In the genomic region with DNA sequence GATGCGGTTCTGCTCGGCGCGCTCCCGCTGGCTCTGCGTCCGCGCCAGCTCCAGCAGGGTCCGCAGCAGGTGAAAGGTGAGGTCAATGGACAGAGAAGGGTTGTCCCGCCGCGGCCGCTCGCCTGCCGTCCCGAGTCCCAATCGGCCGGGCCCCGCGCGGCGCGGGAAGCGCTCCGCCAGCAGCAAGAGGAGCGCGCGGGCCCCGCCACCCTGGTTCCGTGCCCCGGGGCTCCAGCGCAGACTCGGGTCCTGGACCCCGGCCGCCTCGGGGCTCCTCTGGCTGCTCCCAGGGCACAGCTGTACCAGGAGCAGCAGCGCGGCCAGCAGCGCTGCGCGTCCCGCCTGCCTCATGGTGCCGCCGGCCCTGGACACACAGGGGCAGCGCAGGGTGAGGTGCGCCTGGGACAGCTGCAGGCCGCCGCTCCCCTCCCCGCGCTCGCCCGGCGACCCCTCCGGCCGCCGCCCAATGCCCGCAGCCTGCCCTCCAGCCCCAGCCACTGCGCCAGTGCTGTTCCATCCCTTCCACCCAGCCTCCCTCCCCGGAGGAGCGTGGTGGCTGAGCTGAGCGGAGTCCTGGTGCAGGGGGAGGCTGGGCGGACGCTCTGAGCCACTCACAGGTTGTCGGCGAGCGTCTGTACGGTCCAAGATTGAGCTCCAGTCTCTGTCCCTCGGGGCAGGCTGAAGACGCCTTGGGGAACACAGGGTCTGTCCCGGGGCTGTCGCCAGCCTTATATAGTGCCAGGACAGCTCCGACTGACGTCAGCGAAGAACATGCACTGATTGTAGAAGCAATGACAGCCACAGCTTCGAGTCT, we compare ENCODE assay signal across 9 cellular contexts. TPM values are rescaled to one million over a fixed set of nuclear protein-coding genes. Genes with fewer than 3 reads are reported as not detected.
DNase-seq lines count a peak whose midpoint lies in the region; ATAC-seq, FAIRE-seq and TF ChIP-seq lines count a peak whose summit lies in the region.
"Had no signal": no experiment of that assay in that cellular context is flagged by ENCODE, and none has a peak within 500 bp of the region (broad histone marks: within the 10 kb centered on the region; RNA-seq: fewer than 3 reads in every experiment).

No MANE protein-coding gene starts in this region.

- DNase-seq in astrocyte of the hippocampus (ENCODE audit: low read depth, low spot score) (peak; percentile 27), HepG2 (ENCODE audit: low spot score) (no peak), NCI-H1930 (lab: John Stamatoyannopoulos, UW) (no peak), Karpas-422 (no peak), PC-3 (no peak)
- DNase-seq: activated CD8-positive, alpha-beta T cell treated with anti-CD3 and anti-CD28 coated beads, Interleukin-2, amount 10 ng/mL, durations not matched to agents 7 days and 5 days; CD4-positive, alpha-beta T cell had no signal

- H3K9me2 ChIP-seq in Karpas-422 (replicated peaks; ENCODE audit: insufficient read depth, low read length): no peaks in the 10 kb centered on the region
- no peaks in the 10 kb centered on the region for H3K9me2 ChIP-seq in PC-3 (replicated peaks; ENCODE audit: low read length)

- no peak overlapping the region for H2AFZ ChIP-seq in HepG2 (ENCODE audit: low read length)
- H2AFZ ChIP-seq in Karpas-422 (ENCODE audit: low read length): no peak overlapping the region
- H2AFZ ChIP-seq in PC-3 (ENCODE audit: low read length): no peak overlapping the region

- no peak overlapping the region for H3K27ac ChIP-seq in HepG2 (ENCODE audit: extremely low read length, insufficient read depth, low read length)
- no peak overlapping the region for H3K27ac ChIP-seq in Karpas-422 (ENCODE audit: low read length)
- no peak overlapping the region for H3K27ac ChIP-seq in PC-3 (ENCODE audit: low read length)

- H3K27me3 ChIP-seq in HepG2 (ENCODE audit: control insufficient read depth in 1 of 2, insufficient read depth in 2 of 2, low read length in 2 of 2) (peaks cover 0 to 5% of the 10 kb centered on the region in 2 experiments; a peak in 2 of 5 replicates), Karpas-422 (ENCODE audit: low read length) (no peaks in the 10 kb centered on the region), PC-3 (ENCODE audit: low read length) (no peaks in the 10 kb centered on the region)

- POLR2A ChIA-PET in HepG2 (lab: Yijun Ruan, JAX) (interaction anchor here (1.7 kb wide), 1 partner anchor 10 kb away, joined by 3 read pairs; no protein-coding TSS in a partner anchor), PC-3 (lab: Charles Lee; ENCODE audit: unreplicated experiment) (no interaction called here)

- no peak for FAIRE-seq in HepG2 (lab: Jason Lieb, UNC)

- H4K20me1 ChIP-seq in HepG2 (ENCODE audit: insufficient read depth, low read length): no peaks in the 10 kb centered on the region
- H4K20me1 ChIP-seq in Karpas-422 (ENCODE audit: insufficient read depth, low read depth, low read length): no peaks in the 10 kb centered on the region
- no peaks in the 10 kb centered on the region for H4K20me1 ChIP-seq in PC-3 (ENCODE audit: low read length)

- H3K9ac ChIP-seq in ES-I3 (ENCODE audit: low read depth, low read length) (peak overlapping the region; percentile 34; the same call in 1 of the 2 replicates), HepG2 (ENCODE audit: insufficient read depth, low read depth, low read length) (no peak overlapping the region), Karpas-422 (ENCODE audit: low read length) (no peak overlapping the region), PC-3 (ENCODE audit: low read length) (no peak overlapping the region)

- in situ Hi-C loops in HepG2 (cut with HindIII; ENCODE audit: extremely low pct_ligation_motif_present, low pct_unique_long_range_greater_than_20kb): no loop called here

- TF ChIP-seq RAD21 in HepG2 (CRISPR knock-in tag; IDR thresholded peaks at IDR 0.05): no peak

- no peak for TF ChIP-seq POLR2A in HepG2 (IDR thresholded peaks at IDR 0.05; ENCODE audit: insufficient read depth in 1 of 2, low read depth in 2 of 2, low read length in 2 of 2)

- H3K36me3 ChIP-seq in ES-I3 (ENCODE audit: insufficient read depth, low read length) (no peaks in the 10 kb centered on the region), HepG2 (replicated peaks in 1 of 2; ENCODE audit: control insufficient read depth in 1 of 2, insufficient read depth in 2 of 2, low read length in 2 of 2) (peaks cover 0 to 2% of the 10 kb centered on the region in 2 experiments; a peak in 2 of 5 replicates), Karpas-422 (ENCODE audit: insufficient read depth, low read length) (no peaks in the 10 kb centered on the region), PC-3 (ENCODE audit: low read depth, low read length) (no peaks in the 10 kb centered on the region)

- BruUV-seq in HepG2 (replicated peaks; lab: Mats Ljungman, UMichigan) (no TSS peak), PC-3 (replicated peaks; lab: Mats Ljungman, UMichigan) (no TSS peak)

- TF ChIP-seq EP300 in HepG2 (IDR thresholded peaks at IDR 0.05; ENCODE audit: low read depth in 2 of 2, low read length in 2 of 2): no peak
- no peak for TF ChIP-seq EP300 in HepG2 (CRISPR knock-in tag; IDR thresholded peaks at IDR 0.05; ENCODE audit: borderline replicate concordance)

- 98% methylated on average over 65 of the region's 75 CpGs for WGBS in HepG2 (ENCODE audit: low lambda C conversion rate)

- no peak overlapping the region for H3K4me3 ChIP-seq in HepG2 (replicated peaks in 1 of 3; ENCODE audit: insufficient read depth in 1 of 3, low read depth in 2 of 3, low read length in 3 of 3)
- H3K4me3 ChIP-seq in Karpas-422 (ENCODE audit: low read length): no peak overlapping the region
- no peak overlapping the region for H3K4me3 ChIP-seq in PC-3 (ENCODE audit: low read length)

- no peak for ATAC-seq in HepG2
- ATAC-seq in PC-3: no peak

- intact Hi-C loops in HepG2 (cut with micrococcal nuclease; ENCODE audit: unreplicated experiment) (no loop called here), PC-3 (cut with micrococcal nuclease) (no loop called here)

- CTCF ChIA-PET in HepG2 (lab: Yijun Ruan, JAX; ENCODE audit: low intra/inter-chr PET ratio, low total read pairs): no interaction called here
- CTCF ChIA-PET in PC-3 (lab: Charles Lee): no interaction called here

- TF ChIP-seq CTCF in HepG2 (CRISPR knock-in tag; IDR thresholded peaks at IDR 0.05) (no peak), PC-3 (conservative IDR thresholded peaks at IDR 0.05; ENCODE audit: low read depth, low read length) (no peak)

- H3F3A ChIP-seq in PC-3 (ENCODE audit: low read length, unreplicated experiment): no peaks in the 10 kb centered on the region

- H3K4me2 ChIP-seq in HepG2 (ENCODE audit: low read depth, low read length) (no peak overlapping the region), Karpas-422 (ENCODE audit: low read depth, low read length, poor library complexity, severe bottlenecking) (no peak overlapping the region), PC-3 (ENCODE audit: low read length) (no peak overlapping the region)

- H3K4me1 ChIP-seq in ES-I3 (ENCODE audit: insufficient read depth, low read length) (no peaks in the 10 kb centered on the region; the same call in 1 of the 2 replicates), HepG2 (ENCODE audit: insufficient read depth, low read length) (peaks cover 26% of the 10 kb centered on the region), Karpas-422 (ENCODE audit: low read length) (peaks cover 9% of the 10 kb centered on the region), PC-3 (ENCODE audit: insufficient read depth, low read length) (0 out of 2 replicates have a peak, but pooled peaks cover 4% of the 10 kb centered on the region)

- no peaks in the 10 kb centered on the region for H3K79me2 ChIP-seq in HepG2 (ENCODE audit: insufficient read depth, low read length)
- no peaks in the 10 kb centered on the region for H3K79me2 ChIP-seq in Karpas-422 (ENCODE audit: low read length)
- no peaks in the 10 kb centered on the region for H3K79me2 ChIP-seq in PC-3 (ENCODE audit: low read length)

- H3K9me3 ChIP-seq in ES-I3 (ENCODE audit: control insufficient read depth, insufficient read depth, low read length): no peaks in the 10 kb centered on the region
- H3K9me3 ChIP-seq in HepG2 (ENCODE audit: low read length): no peaks in the 10 kb centered on the region
- H3K9me3 ChIP-seq in Karpas-422 (ENCODE audit: low read length): no peaks in the 10 kb centered on the region
- H3K9me3 ChIP-seq in PC-3 (ENCODE audit: low read length): no peaks in the 10 kb centered on the region

RNA-seq across cellular contexts. Expression of gene UCN, which starts 0.5 kb away (rescaled TPM):
- total RNA-seq in HepG2 (2016; rRNA removed; fragmentation: Illumina TruSeq; extraction: Trizol): 0.36 and 1.2 TPM in 2 replicates
- total RNA-seq in HepG2 (2016; cell fraction: cytosol; rRNA removed; fragmentation: Illumina TruSeq; extraction: Trizol; ENCODE audit: low read depth): not detected in 2 replicates
- total RNA-seq in HepG2 (2016; cell fraction: insoluble cytoplasmic fraction; rRNA removed; fragmentation: Illumina TruSeq; extraction: Trizol): 0.25 and 0.54 TPM in 2 replicates
- 0.24 and 0.25 TPM in 2 replicates for total RNA-seq in HepG2 (2016; cell fraction: membrane; rRNA removed; fragmentation: Illumina TruSeq; extraction: Trizol)
- 0.53 and 1.4 TPM in 2 replicates for total RNA-seq in HepG2 (2016; cell fraction: nucleus; rRNA removed; fragmentation: Illumina TruSeq; extraction: Trizol)
- 2.3 and 2.6 TPM in 2 replicates for polyA plus RNA-seq in HepG2 (2011; rRNA removed)
- 1.3 and 2.9 TPM in 2 replicates for polyA plus RNA-seq in HepG2 (2011; cell fraction: cytosol; rRNA removed)
- 22.6 and 33.5 TPM in 2 replicates for polyA plus RNA-seq in HepG2 (2011; cell fraction: nucleus; rRNA removed)
- 1.8 TPM in 2 replicates for polyA plus RNA-seq in HepG2 (2012)
- polyA plus RNA-seq in HepG2 (2016; cell fraction: cytosol; fragmentation: Illumina TruSeq; extraction: Trizol; ENCODE audit: low read depth): 0.14 TPM in 1 of 2 replicates, not detected in the other
- polyA plus RNA-seq in HepG2 (2016; cell fraction: insoluble cytoplasmic fraction; fragmentation: Illumina TruSeq; extraction: Trizol; ENCODE audit: low read depth): 0.46 TPM in 1 of 2 replicates, not detected in the other
- polyA plus RNA-seq in HepG2 (2016; cell fraction: membrane; fragmentation: Illumina TruSeq; extraction: Trizol; ENCODE audit: low read depth): 0.25 TPM in 1 of 2 replicates, not detected in the other
- 2.6 and 2.7 TPM in 2 replicates for polyA plus RNA-seq in HepG2 (2016; cell fraction: nucleus; fragmentation: Illumina TruSeq; extraction: Trizol; ENCODE audit: insufficient read depth, low read depth)
- polyA minus RNA-seq in HepG2 (2011; rRNA and poly(A)+ RNA removed; ENCODE audit: low replicate concordance): 0.54 and 2.7 TPM in 2 replicates
- polyA minus RNA-seq in HepG2 (2011; cell fraction: cytosol; rRNA and poly(A)+ RNA removed): not detected in 2 replicates
- polyA minus RNA-seq in HepG2 (2011; cell fraction: nucleus; rRNA and poly(A)+ RNA removed): 1.7 and 2.1 TPM in 2 replicates
- total RNA-seq in Karpas-422 (2014; rRNA removed; shearing (Covaris generic); ENCODE audit: low replicate concordance): 2.5 and 7.1 TPM in 2 replicates
- 0.52 and 3.6 TPM in 2 replicates for total RNA-seq in PC-3 (2014; rRNA removed)
- polyA plus RNA-seq: fibroblast of lung had no signal

RNA-seq across cellular contexts. Expression of gene MPV17, which starts 15.1 kb away (rescaled TPM):
- total RNA-seq in HepG2 (2016; rRNA removed; fragmentation: Illumina TruSeq; extraction: Trizol): 37.0 and 48.9 TPM in 2 replicates
- 20.8 and 25.9 TPM in 2 replicates for total RNA-seq in HepG2 (2016; cell fraction: cytosol; rRNA removed; fragmentation: Illumina TruSeq; extraction: Trizol; ENCODE audit: low read depth)
- 42.7 and 51.6 TPM in 2 replicates for total RNA-seq in HepG2 (2016; cell fraction: insoluble cytoplasmic fraction; rRNA removed; fragmentation: Illumina TruSeq; extraction: Trizol)
- 26.7 and 29.9 TPM in 2 replicates for total RNA-seq in HepG2 (2016; cell fraction: membrane; rRNA removed; fragmentation: Illumina TruSeq; extraction: Trizol)
- total RNA-seq in HepG2 (2016; cell fraction: nucleus; rRNA removed; fragmentation: Illumina TruSeq; extraction: Trizol): 42.0 and 44.6 TPM in 2 replicates
- 119 and 129 TPM in 2 replicates for polyA plus RNA-seq in HepG2 (2011; rRNA removed)
- 118 and 122 TPM in 2 replicates for polyA plus RNA-seq in HepG2 (2011; cell fraction: cytosol; rRNA removed)
- polyA plus RNA-seq in HepG2 (2011; cell fraction: nucleus; rRNA removed): 242 and 245 TPM in 2 replicates
- polyA plus RNA-seq in HepG2 (2012): 63.5 and 90.0 TPM in 2 replicates
- polyA plus RNA-seq in HepG2 (2016; cell fraction: cytosol; fragmentation: Illumina TruSeq; extraction: Trizol; ENCODE audit: low read depth): 24.1 and 27.7 TPM in 2 replicates
- polyA plus RNA-seq in HepG2 (2016; cell fraction: insoluble cytoplasmic fraction; fragmentation: Illumina TruSeq; extraction: Trizol; ENCODE audit: low read depth): 63.3 and 64.7 TPM in 2 replicates
- polyA plus RNA-seq in HepG2 (2016; cell fraction: membrane; fragmentation: Illumina TruSeq; extraction: Trizol; ENCODE audit: low read depth): 36.5 and 39.6 TPM in 2 replicates
- 101 and 104 TPM in 2 replicates for polyA plus RNA-seq in HepG2 (2016; cell fraction: nucleus; fragmentation: Illumina TruSeq; extraction: Trizol; ENCODE audit: insufficient read depth, low read depth)
- polyA minus RNA-seq in HepG2 (2011; rRNA and poly(A)+ RNA removed; ENCODE audit: low replicate concordance): 155 and 173 TPM in 2 replicates
- polyA minus RNA-seq in HepG2 (2011; cell fraction: cytosol; rRNA and poly(A)+ RNA removed): 37.4 and 40.5 TPM in 2 replicates
- polyA minus RNA-seq in HepG2 (2011; cell fraction: nucleus; rRNA and poly(A)+ RNA removed): 76.9 and 109 TPM in 2 replicates
- 103 and 126 TPM in 2 replicates for total RNA-seq in Karpas-422 (2014; rRNA removed; shearing (Covaris generic); ENCODE audit: low replicate concordance)
- 41.8 and 59.2 TPM in 2 replicates for total RNA-seq in PC-3 (2014; rRNA removed)

RNA-seq across cellular contexts. Expression of gene TRIM54, which starts 25.5 kb away (rescaled TPM):
- total RNA-seq in HepG2 (2016; rRNA removed; fragmentation: Illumina TruSeq; extraction: Trizol) (0.07 TPM in 1 of 2 replicates, not detected in the other), PC-3 (2014; rRNA removed) (0.51 and 1.6 TPM in 2 replicates)
- total RNA-seq in HepG2 (2016; cell fraction: cytosol; rRNA removed; fragmentation: Illumina TruSeq; extraction: Trizol; ENCODE audit: low read depth): not detected in 2 replicates
- total RNA-seq in HepG2 (2016; cell fraction: insoluble cytoplasmic fraction; rRNA removed; fragmentation: Illumina TruSeq; extraction: Trizol): 0.12 and 0.19 TPM in 2 replicates
- total RNA-seq in HepG2 (2016; cell fraction: membrane; rRNA removed; fragmentation: Illumina TruSeq; extraction: Trizol): 0.07 TPM in 1 of 2 replicates, not detected in the other
- total RNA-seq in HepG2 (2016; cell fraction: nucleus; rRNA removed; fragmentation: Illumina TruSeq; extraction: Trizol): 0.65 TPM in 1 of 2 replicates, not detected in the other
- polyA plus RNA-seq in HepG2 (2011; rRNA removed): 0.13 and 0.14 TPM in 2 replicates
- polyA plus RNA-seq in HepG2 (2011; cell fraction: cytosol; rRNA removed): 0.12 and 0.23 TPM in 2 replicates
- polyA plus RNA-seq in HepG2 (2011; cell fraction: nucleus; rRNA removed): 0.37 and 0.42 TPM in 2 replicates
- 0.09 and 0.24 TPM in 2 replicates for polyA plus RNA-seq in HepG2 (2012)
- polyA plus RNA-seq in HepG2 (2016; cell fraction: cytosol; fragmentation: Illumina TruSeq; extraction: Trizol; ENCODE audit: low read depth): not detected in 2 replicates
- 0.20 TPM in 1 of 2 replicates, not detected in the other for polyA plus RNA-seq in HepG2 (2016; cell fraction: insoluble cytoplasmic fraction; fragmentation: Illumina TruSeq; extraction: Trizol; ENCODE audit: low read depth)
- not detected in 2 replicates for polyA plus RNA-seq in HepG2 (2016; cell fraction: membrane; fragmentation: Illumina TruSeq; extraction: Trizol; ENCODE audit: low read depth)
- 0.52 TPM in 1 of 2 replicates, not detected in the other for polyA plus RNA-seq in HepG2 (2016; cell fraction: nucleus; fragmentation: Illumina TruSeq; extraction: Trizol; ENCODE audit: insufficient read depth, low read depth)
- polyA minus RNA-seq in HepG2 (2011; rRNA and poly(A)+ RNA removed; ENCODE audit: low replicate concordance): 1.4 TPM in 1 of 2 replicates, not detected in the other
- not detected in 2 replicates for polyA minus RNA-seq in HepG2 (2011; cell fraction: cytosol; rRNA and poly(A)+ RNA removed)
- not detected in 2 replicates for polyA minus RNA-seq in HepG2 (2011; cell fraction: nucleus; rRNA and poly(A)+ RNA removed)
- not detected in 2 replicates for total RNA-seq in Karpas-422 (2014; rRNA removed; shearing (Covaris generic); ENCODE audit: low replicate concordance)
- total RNA-seq: CD4-positive, alpha-beta T cell had no signal
- polyA plus RNA-seq: fibroblast of lung had no signal

RNA-seq across cellular contexts. Expression of gene DNAJC5G, which starts 32.5 kb away (rescaled TPM):
- total RNA-seq in HepG2 (2016; rRNA removed; fragmentation: Illumina TruSeq; extraction: Trizol): not detected in 2 replicates
- total RNA-seq in HepG2 (2016; cell fraction: cytosol; rRNA removed; fragmentation: Illumina TruSeq; extraction: Trizol; ENCODE audit: low read depth): not detected in 2 replicates
- not detected in 2 replicates for total RNA-seq in HepG2 (2016; cell fraction: insoluble cytoplasmic fraction; rRNA removed; fragmentation: Illumina TruSeq; extraction: Trizol)
- total RNA-seq in HepG2 (2016; cell fraction: membrane; rRNA removed; fragmentation: Illumina TruSeq; extraction: Trizol): not detected in 2 replicates
- not detected in 2 replicates for total RNA-seq in HepG2 (2016; cell fraction: nucleus; rRNA removed; fragmentation: Illumina TruSeq; extraction: Trizol)
- polyA plus RNA-seq in HepG2 (2011; rRNA removed): 0.05 and 0.07 TPM in 2 replicates
- polyA plus RNA-seq in HepG2 (2011; cell fraction: cytosol; rRNA removed): not detected in 2 replicates
- 0.24 and 0.43 TPM in 2 replicates for polyA plus RNA-seq in HepG2 (2011; cell fraction: nucleus; rRNA removed)
- 0.17 TPM in 1 of 2 replicates, not detected in the other for polyA plus RNA-seq in HepG2 (2012)
- polyA plus RNA-seq in HepG2 (2016; cell fraction: cytosol; fragmentation: Illumina TruSeq; extraction: Trizol; ENCODE audit: low read depth): not detected in 2 replicates
- polyA plus RNA-seq in HepG2 (2016; cell fraction: insoluble cytoplasmic fraction; fragmentation: Illumina TruSeq; extraction: Trizol; ENCODE audit: low read depth): not detected in 2 replicates
- polyA plus RNA-seq in HepG2 (2016; cell fraction: membrane; fragmentation: Illumina TruSeq; extraction: Trizol; ENCODE audit: low read depth): not detected in 2 replicates
- polyA plus RNA-seq in HepG2 (2016; cell fraction: nucleus; fragmentation: Illumina TruSeq; extraction: Trizol; ENCODE audit: insufficient read depth, low read depth): not detected in 2 replicates
- not detected in 2 replicates for polyA minus RNA-seq in HepG2 (2011; rRNA and poly(A)+ RNA removed; ENCODE audit: low replicate concordance)
- polyA minus RNA-seq in HepG2 (2011; cell fraction: cytosol; rRNA and poly(A)+ RNA removed): not detected in 2 replicates
- not detected in 2 replicates for polyA minus RNA-seq in HepG2 (2011; cell fraction: nucleus; rRNA and poly(A)+ RNA removed)
- not detected in 2 replicates for total RNA-seq in Karpas-422 (2014; rRNA removed; shearing (Covaris generic); ENCODE audit: low replicate concordance)
- total RNA-seq in PC-3 (2014; rRNA removed): not detected in 2 replicates
- total RNA-seq: activated CD8-positive, alpha-beta T cell treated with anti-CD3 and anti-CD28 coated beads, Interleukin-2, amount 10 ng/mL, durations not matched to agents 7 days and 5 days; CD4-positive, alpha-beta T cell; fibroblast of lung had no signal
- polyA plus RNA-seq: fibroblast of lung had no signal

RNA-seq across cellular contexts. Expression of gene SLC30A3, which starts 44.9 kb away (rescaled TPM):
- 0.38 TPM in 1 of 2 replicates, not detected in the other for total RNA-seq in HepG2 (2016; rRNA removed; fragmentation: Illumina TruSeq; extraction: Trizol)
- 0.20 and 0.26 TPM in 2 replicates for total RNA-seq in HepG2 (2016; cell fraction: cytosol; rRNA removed; fragmentation: Illumina TruSeq; extraction: Trizol; ENCODE audit: low read depth)
- 0.15 TPM in 1 of 2 replicates, not detected in the other for total RNA-seq in HepG2 (2016; cell fraction: insoluble cytoplasmic fraction; rRNA removed; fragmentation: Illumina TruSeq; extraction: Trizol)
- 0.07 and 0.43 TPM in 2 replicates for total RNA-seq in HepG2 (2016; cell fraction: membrane; rRNA removed; fragmentation: Illumina TruSeq; extraction: Trizol)
- 0.25 and 0.37 TPM in 2 replicates for total RNA-seq in HepG2 (2016; cell fraction: nucleus; rRNA removed; fragmentation: Illumina TruSeq; extraction: Trizol)
- 0.79 and 1.0 TPM in 2 replicates for polyA plus RNA-seq in HepG2 (2011; rRNA removed)
- 0.54 and 0.83 TPM in 2 replicates for polyA plus RNA-seq in HepG2 (2011; cell fraction: cytosol; rRNA removed)
- 5.5 and 6.9 TPM in 2 replicates for polyA plus RNA-seq in HepG2 (2011; cell fraction: nucleus; rRNA removed)
- polyA plus RNA-seq in HepG2 (2012): 1.1 and 1.2 TPM in 2 replicates
- polyA plus RNA-seq in HepG2 (2016; cell fraction: cytosol; fragmentation: Illumina TruSeq; extraction: Trizol; ENCODE audit: low read depth): 0.17 and 0.28 TPM in 2 replicates
- polyA plus RNA-seq in HepG2 (2016; cell fraction: insoluble cytoplasmic fraction; fragmentation: Illumina TruSeq; extraction: Trizol; ENCODE audit: low read depth): 0.23 TPM in 1 of 2 replicates, not detected in the other
- 0.19 and 0.29 TPM in 2 replicates for polyA plus RNA-seq in HepG2 (2016; cell fraction: membrane; fragmentation: Illumina TruSeq; extraction: Trizol; ENCODE audit: low read depth)
- polyA plus RNA-seq in HepG2 (2016; cell fraction: nucleus; fragmentation: Illumina TruSeq; extraction: Trizol; ENCODE audit: insufficient read depth, low read depth): 0.96 and 1.8 TPM in 2 replicates
- 1.8 and 2.7 TPM in 2 replicates for polyA minus RNA-seq in HepG2 (2011; rRNA and poly(A)+ RNA removed; ENCODE audit: low replicate concordance)
- polyA minus RNA-seq in HepG2 (2011; cell fraction: cytosol; rRNA and poly(A)+ RNA removed): 0.59 and 0.79 TPM in 2 replicates
- 0.50 and 1.3 TPM in 2 replicates for polyA minus RNA-seq in HepG2 (2011; cell fraction: nucleus; rRNA and poly(A)+ RNA removed)
- total RNA-seq in Karpas-422 (2014; rRNA removed; shearing (Covaris generic); ENCODE audit: low replicate concordance): 0.19 and 0.29 TPM in 2 replicates
- total RNA-seq in PC-3 (2014; rRNA removed): 0.36 TPM in 1 of 2 replicates, not detected in the other
- total RNA-seq: activated CD8-positive, alpha-beta T cell treated with anti-CD3 and anti-CD28 coated beads, Interleukin-2, amount 10 ng/mL, durations not matched to agents 7 days and 5 days; CD4-positive, alpha-beta T cell had no signal
